In genomic region chr17:37512442-37513070, GRCh38 we compare ENCODE assay signal across 1 cellular context.
TF ChIP-seq lines count a peak whose summit lies in the region.

No MANE protein-coding gene starts in this region.

TF ChIP-seq in IMR-90, 13 proteins besides CTCF, POLR2A, EP300 and RAD21 (continued from another document):
- TF ChIP-seq USF2 (IDR thresholded peaks at IDR 0.05; ENCODE audit: low read depth, low read length) (no peak), CEBPB (IDR thresholded peaks at IDR 0.05; ENCODE audit: low read depth, low read length) (no peak), MXI1 (IDR thresholded peaks at IDR 0.05; ENCODE audit: borderline replicate concordance, low read depth, low read length) (no peak), SMC3 (IDR thresholded peaks at IDR 0.05; ENCODE audit: low read depth, low read length) (no peak), RCOR1 (IDR thresholded peaks at IDR 0.05; ENCODE audit: insufficient replicate concordance, low read length) (no peak), CHD1 (IDR thresholded peaks at IDR 0.05; ENCODE audit: low read depth, low read length) (no peak)
